1 cellular context compared by ENCODE assay signal in genomic region chr13:110240352-110240751, GRCh38.
TF ChIP-seq lines count a peak whose summit lies in the region.

No MANE protein-coding gene starts in this region.

TF ChIP-seq in WTC11, 78 proteins besides CTCF, POLR2A, EP300 and RAD21:
- TF ChIP-seq PRDM15 (CRISPR knock-in tag; IDR thresholded peaks at IDR 0.05) (0 out of 2 replicates have a peak, but pooled peaks have one; percentile 17), NFE2L1 (CRISPR knock-in tag; IDR thresholded peaks at IDR 0.05) (no peak), GTF2I (CRISPR knock-in tag; conservative IDR thresholded peaks at IDR 0.05) (no peak)
